9 cellular contexts compared by ENCODE assay signal in genomic region chr17:80441133-80441578, GRCh38. TPM values are rescaled to one million over a fixed set of nuclear protein-coding genes. Genes with fewer than 3 reads are reported as not detected.
DNase-seq lines count a peak whose midpoint lies in the region; ATAC-seq, FAIRE-seq and TF ChIP-seq lines count a peak whose summit lies in the region.
"Had no signal": no experiment of that assay in that cellular context is flagged by ENCODE, and none has a peak within 500 bp of the region (broad histone marks: within the 10 kb centered on the region; RNA-seq: fewer than 3 reads in every experiment).

No MANE protein-coding gene starts in this region.

- H3K27me3 Mint-ChIP-seq in activated T-cell treated with anti-CD3 and anti-CD28 coated beads, Interleukin-2, amount 50 U/mL, for 24 hours, result no peaks in the 10 kb centered on the region

- TF ChIP-seq CTCF in hepatocyte (IDR thresholded peaks at IDR 0.05; ENCODE audit: poor library complexity) (no peak), gastrocnemius medialis (IDR thresholded peaks at IDR 0.05 in 4 of 5, conservative IDR thresholded peaks at IDR 0.05 in 1 of 5) (no peak)

- in situ Hi-C loops in gastrocnemius medialis (cut with MboI; ENCODE audit: low sequenced_read_pairs in 4 of 4), result no loop called here

- peak; percentile 85 for DNase-seq in GM12892 (ENCODE audit: insufficient read length)
- DNase-seq in NCI-H226, result peak; percentile 25
- peak; percentile 62 for DNase-seq in activated T-cell treated with anti-CD3 and anti-CD28 coated beads, Interleukin-2, amount 50 U/mL, for 24 hours
- DNase-seq in hepatocyte (ENCODE audit: low spot score), result peak; percentile 80
- no peak for DNase-seq in NCI-H446 (lab: John Stamatoyannopoulos, UW)
- DNase-seq in COLO668 (lab: John Stamatoyannopoulos, UW; ENCODE audit: unreplicated experiment), result no peak
- DNase-seq in gastrocnemius medialis, result no peak

- H2AFZ ChIP-seq in hepatocyte, result no peak overlapping the region

- no peaks in the 10 kb centered on the region for H3K9me3 Mint-ChIP-seq in activated T-cell treated with anti-CD3 and anti-CD28 coated beads, Interleukin-2, amount 50 U/mL, for 24 hours

- no peaks in the 10 kb centered on the region for H3K36me3 Mint-ChIP-seq in activated T-cell treated with anti-CD3 and anti-CD28 coated beads, Interleukin-2, amount 50 U/mL, for 24 hours (ENCODE audit: low read depth)

- H3K27me3 ChIP-seq in hepatocyte (peaks cover 3% of the 10 kb centered on the region), gastrocnemius medialis (no peaks in the 10 kb centered on the region)

- H3K4me1 Mint-ChIP-seq in activated T-cell treated with anti-CD3 and anti-CD28 coated beads, Interleukin-2, amount 50 U/mL, for 24 hours (ENCODE audit: low read depth), result no peaks in the 10 kb centered on the region

- H3K9me3 ChIP-seq in hepatocyte (ENCODE audit: low read depth) (no peaks in the 10 kb centered on the region), gastrocnemius medialis (no peaks in the 10 kb centered on the region)

- no peaks in the 10 kb centered on the region for H4K20me1 ChIP-seq in hepatocyte (ENCODE audit: insufficient read depth, poor library complexity, severe bottlenecking)

- no peak overlapping the region for H3K27ac Mint-ChIP-seq in activated T-cell treated with anti-CD3 and anti-CD28 coated beads, Interleukin-2, amount 50 U/mL, for 24 hours

- WGBS in hepatocyte (ENCODE audit: low lambda C conversion rate, missing lambda C conversion rate), result 21% methylated on average over 14 of the region's 14 CpGs

- intact Hi-C loops in gastrocnemius medialis (cut with DNase I; ENCODE audit: low total_unique reads), result no loop called here

- H3K4me1 ChIP-seq in hepatocyte (ENCODE audit: insufficient read depth) (no peaks in the 10 kb centered on the region), gastrocnemius medialis (no peaks in the 10 kb centered on the region)

- FAIRE-seq in GM12892 (lab: Jason Lieb, UNC), result no peak

- no peak overlapping the region for H3K4me3 Mint-ChIP-seq in activated T-cell treated with anti-CD3 and anti-CD28 coated beads, Interleukin-2, amount 50 U/mL, for 24 hours

- H3K4me3 ChIP-seq in hepatocyte, result no peak overlapping the region
- H3K4me3 ChIP-seq in gastrocnemius medialis, result no peak overlapping the region

- no peaks in the 10 kb centered on the region for H3K79me2 ChIP-seq in hepatocyte

- ATAC-seq in HG02610 (IDR thresholded peaks at IDR 0.05; ENCODE audit: unreplicated experiment) (no peak), gastrocnemius medialis (no peak)

- TF ChIP-seq POLR2A in GM12892 (IDR thresholded peaks at IDR 0.05; ENCODE audit: low read depth, low read length) (no peak), gastrocnemius medialis (IDR thresholded peaks at IDR 0.05) (no peak)

- H3K9me2 ChIP-seq in hepatocyte (replicated peaks; ENCODE audit: insufficient read depth), result no peaks in the 10 kb centered on the region

- H3K36me3 ChIP-seq in hepatocyte (replicated peaks; ENCODE audit: insufficient read depth, low read depth) (no peaks in the 10 kb centered on the region), gastrocnemius medialis (no peaks in the 10 kb centered on the region)

- no peak overlapping the region for H3K4me2 ChIP-seq in hepatocyte

- no peak overlapping the region for H3K27ac ChIP-seq in hepatocyte
- H3K27ac ChIP-seq in gastrocnemius medialis, result no peak overlapping the region

RNA-seq across cellular contexts. Expression of gene ENDOV, which starts 26.2 kb away (rescaled TPM):
- polyA plus RNA-seq in GM12892 (2012; ENCODE audit: missing spikeins), result 6.7 TPM
- total RNA-seq in hepatocyte (14.0 and 21.2 TPM in 2 replicates), gastrocnemius medialis (10 to 100 TPM in 3 of 4 donors, 1 to 10 TPM in 1; 9.1 to 24.1 (median 18.0) TPM)
- polyA plus RNA-seq in hepatocyte, result 33.8 and 43.6 TPM in 2 replicates

RNA-seq across cellular contexts. Expression of gene NPTX1, which starts 35.3 kb away (rescaled TPM):
- 0.19 TPM for polyA plus RNA-seq in GM12892 (2012; ENCODE audit: missing spikeins)
- total RNA-seq in hepatocyte (0.70 and 3.2 TPM in 2 replicates), gastrocnemius medialis (1 to 10 TPM in 1 of 4 donors, under 1 TPM in 3; 0.07 to 2.4 (median 0.21) TPM)
- polyA plus RNA-seq in hepatocyte, result 1.9 and 2.1 TPM in 2 replicates
- total RNA-seq: epithelial cell of proximal tubule had no signal

Comparison
In these comparisons a context has a peak if more than half of its experiments do, and no peak if none do; other contexts are left out.
1. DNase-seq: peak in GM12892 (single experiment), NCI-H226 (single experiment), activated T-cell treated with anti-CD3 and anti-CD28 coated beads, Interleukin-2, amount 50 U/mL, for 24 hours (single experiment) and hepatocyte (single experiment); none in NCI-H446 (0 of 2), COLO668 (single experiment) and gastrocnemius medialis (0 of 2).